Comparison of ENCODE assay signal across 17 cellular contexts in genomic region chr6:158226655-158227512, GRCh38. TPM values are rescaled to one million over a fixed set of nuclear protein-coding genes. Genes with fewer than 3 reads are reported as not detected.
DNase-seq lines count a peak whose midpoint lies in the region; ATAC-seq, FAIRE-seq and TF ChIP-seq lines count a peak whose summit lies in the region.
"Had no signal": no experiment of that assay in that cellular context is flagged by ENCODE, and none has a peak within 500 bp of the region (broad histone marks: within the 10 kb centered on the region; RNA-seq: fewer than 3 reads in every experiment).

No MANE protein-coding gene starts in this region.

- H4K20me1 ChIP-seq in IMR-90 (ENCODE audit: insufficient read depth, low read length) (no peaks in the 10 kb centered on the region), GM12878 (ENCODE audit: control insufficient read depth, insufficient read depth) (no peaks in the 10 kb centered on the region)

- peaks cover 8 to 12% of the 10 kb centered on the region in 2 experiments; a peak in 3 of 4 replicates for H3K79me1 ChIP-seq in IMR-90 (ENCODE audit: low read depth in 1 of 2, low read length in 2 of 2)

- BruUV-seq in IMR-90 (replicated peaks; lab: Mats Ljungman, UMichigan), result no TSS peak
- no TSS peak for BruUV-seq in GM12878 (replicated peaks; lab: Mats Ljungman, UMichigan)

- in situ Hi-C loops in IMR-90 (cut with MboI; ENCODE audit: low sequenced_read_pairs) (loop anchor here (5.0 to 10.0 kb wide), 2 partner anchors 288 to 375 kb away; no protein-coding TSS in a partner anchor), GM12878 (cut with MboI) (loop anchor here (5.0 to 10.0 kb wide), 3 partner anchors 290 to 748 kb away; no protein-coding TSS in a partner anchor)

- H3K9ac ChIP-seq in IMR-90 (ENCODE audit: low read depth, low read length), result no peak overlapping the region
- no peak overlapping the region for H3K9ac ChIP-seq in GM12878 (ENCODE audit: control insufficient read depth, insufficient read depth, low read length)

- H3K4me3 ChIP-seq in IMR-90 (ENCODE audit: insufficient read depth, low read depth, low read length), result no peak overlapping the region
- no peak overlapping the region for H3K4me3 ChIP-seq in GM12878
- no peak overlapping the region for H3K4me3 ChIP-seq in mucosa of descending colon
- H3K4me3 ChIP-seq: gastroesophageal sphincter, left lung had no signal

- no peaks in the 10 kb centered on the region for H3K36me3 ChIP-seq in IMR-90 (ENCODE audit: control insufficient read depth, insufficient read depth, low read length)
- no peaks in the 10 kb centered on the region for H3K36me3 ChIP-seq in GM12878 (ENCODE audit: control insufficient read depth in 2 of 2, insufficient read depth in 2 of 2, low read length in 1 of 2)
- H3K36me3 ChIP-seq in mucosa of descending colon (ENCODE audit: low read depth), result no peaks in the 10 kb centered on the region
- H3K36me3 ChIP-seq: BE2C, gastroesophageal sphincter, left lung, neutrophil had no signal

- RAD21 ChIA-PET in GM12878 (lab: Charles Lee; ENCODE audit: unreplicated experiment), result interaction anchor here (0.6 to 1.0 kb wide), 2 partner anchors 72 to 101 kb away, joined by 3 to 4 read pairs; no protein-coding TSS in a partner anchor

- no peak overlapping the region for H3K23ac ChIP-seq in IMR-90 (ENCODE audit: low read depth, low read length)

- no peak for TF ChIP-seq CTCF in IMR-90 (conservative IDR thresholded peaks at IDR 0.05; ENCODE audit: low read depth, low read length)
- TF ChIP-seq CTCF in GM12878 (IDR thresholded peaks at IDR 0.05 in 2 of 3, conservative IDR thresholded peaks at IDR 0.05 in 1 of 3; ENCODE audit: control insufficient read depth in 2 of 3, extremely low read depth in 1 of 3, insufficient read depth in 1 of 3, low read depth in 3 of 3, low read length in 3 of 3), result no peak
- TF ChIP-seq CTCF in mucosa of descending colon (IDR thresholded peaks at IDR 0.05), result no peak
- TF ChIP-seq CTCF in D721Med (IDR thresholded peaks at IDR 0.05; ENCODE audit: insufficient read depth, missing control alignments), result no peak
- TF ChIP-seq CTCF in foreskin keratinocyte (conservative IDR thresholded peaks at IDR 0.05), result no peak

- SMC1A ChIA-PET in GM12878 (lab: Charles Lee; ENCODE audit: uncharacterized antibody, unreplicated experiment), result interaction anchor here (0.9 to 1.6 kb wide), 4 partner anchors 13 to 465 kb away, joined by 3 to 6 read pairs (median 4); no protein-coding TSS in a partner anchor

- POLR2A ChIA-PET in IMR-90 (lab: Charles Lee; ENCODE audit: unreplicated experiment), result no interaction called here
- POLR2A ChIA-PET in GM12878 (lab: Charles Lee), result no interaction called here

- no peak overlapping the region for H4K91ac ChIP-seq in IMR-90 (ENCODE audit: insufficient read depth, low read depth, low read length)

- H3K9me1 ChIP-seq in IMR-90 (ENCODE audit: insufficient read depth, low read length), result no peaks in the 10 kb centered on the region; the same call in 1 of the 2 replicates

- no peak overlapping the region for H3K14ac ChIP-seq in IMR-90 (replicated peaks; ENCODE audit: low read depth, low read length)

- no peak for FAIRE-seq in GM12878 (lab: Jason Lieb, UNC)
- no peak for FAIRE-seq in D721Med (lab: Jason Lieb, UNC)

- H3K18ac ChIP-seq in IMR-90 (ENCODE audit: low read depth, low read length), result no peak overlapping the region

- ATAC-seq in IMR-90 (ENCODE audit: low read depth) (no peak), GM12878 (peak; percentile 56; the same call in 2 of the 3 replicates), mucosa of descending colon (peak; percentile 89), foreskin keratinocyte (no peak)
- ATAC-seq: gastroesophageal sphincter; left lung; stimulated activated effector memory CD8-positive, alpha-beta T cell treated with anti-CD3 and anti-CD28 coated beads, Interleukin-12 subunit alpha, Interleukin-12 subunit beta, amount 100 ng/mL, for 72 hours; T-helper 17 cell had no signal

- WGBS in IMR-90 (ENCODE audit: extremely low coverage in 2 of 2, insufficient read length in 1 of 2), 2 experiments, result 80% methylated on average over 2 of the region's 12 CpGs; no CpG with 5 or more reads in 1 of the 2 experiments
- WGBS in GM12878 (ENCODE audit: insufficient coverage, insufficient replicate concordance, low lambda C conversion rate, missing lambda C conversion rate), result 63% methylated on average over 12 of the region's 12 CpGs

- intact Hi-C loops in IMR-90 (cut with micrococcal nuclease) (loop anchor here (10.0 kb wide), 1 partner anchor 258 kb away; no protein-coding TSS in a partner anchor), GM12878 (cut with micrococcal nuclease; ENCODE audit: unreplicated experiment) (no loop called here), mucosa of descending colon (cut with DNase I, micrococcal nuclease) (loop anchor here in 1 of 2 donors (10.0 kb wide), 2 partner anchors 288 to 378 kb away; no protein-coding TSS in a partner anchor)

- no peak overlapping the region for H2BK20ac ChIP-seq in IMR-90 (ENCODE audit: low read depth, low read length)

- no peak overlapping the region for H2BK120ac ChIP-seq in IMR-90 (ENCODE audit: low read depth, low read length)

- no peak for TF ChIP-seq POLR2A in IMR-90 (IDR thresholded peaks at IDR 0.05; ENCODE audit: low read depth, low read length)
- no peak for TF ChIP-seq POLR2A in GM12878 (IDR thresholded peaks at IDR 0.05; ENCODE audit: low read depth, low read length)

- H4K8ac ChIP-seq in IMR-90 (ENCODE audit: low read depth in 2 of 2, low read length in 2 of 2), result no peak overlapping the region

- H2BK5ac ChIP-seq in IMR-90 (ENCODE audit: low read depth, low read length, poor library complexity, severe bottlenecking), result no peak overlapping the region

- H2AFZ ChIP-seq in IMR-90 (replicated peaks; ENCODE audit: low read length, poor library complexity) (no peak overlapping the region), GM12878 (ENCODE audit: control insufficient read depth, low read depth, low read length) (no peak overlapping the region)

- TF ChIP-seq RAD21 in IMR-90 (IDR thresholded peaks at IDR 0.05; ENCODE audit: low read length) (no peak), GM12878 (IDR thresholded peaks at IDR 0.05; ENCODE audit: insufficient read depth, low read depth, low read length) (no peak)

- H3K9me3 ChIP-seq in IMR-90 (ENCODE audit: control insufficient read depth, insufficient read depth, low read length) (no peaks in the 10 kb centered on the region), GM12878 (replicated peaks; ENCODE audit: control insufficient read depth, insufficient read depth, low read length) (no peaks in the 10 kb centered on the region), mucosa of descending colon (no peaks in the 10 kb centered on the region)
- H3K9me3 ChIP-seq: BE2C, gastroesophageal sphincter, left lung, neutrophil had no signal

- no peak overlapping the region for H4K5ac ChIP-seq in IMR-90 (ENCODE audit: low read depth, low read length)

- H3K27me3 ChIP-seq in IMR-90 (ENCODE audit: control insufficient read depth, insufficient read depth, low read length) (no peaks in the 10 kb centered on the region; the same call in 1 of the 2 replicates), GM12878 (replicated peaks in 1 of 2; ENCODE audit: control insufficient read depth in 2 of 2, insufficient read depth in 2 of 2, low read length in 1 of 2) (no peaks in the 10 kb centered on the region), foreskin keratinocyte (no peaks in the 10 kb centered on the region)
- H3K27me3 ChIP-seq: BE2C, gastroesophageal sphincter, left lung had no signal

- no peak overlapping the region for H2BK15ac ChIP-seq in IMR-90 (ENCODE audit: low read depth, low read length)

- 0 out of 2 replicates have a peak, but pooled peaks cover 1% of the 10 kb centered on the region for H3K79me2 ChIP-seq in GM12878 (ENCODE audit: control insufficient read depth, insufficient read depth, low read length)

- H2AK5ac ChIP-seq in IMR-90 (ENCODE audit: low read depth, low read length), result no peak overlapping the region

- H3K4me2 ChIP-seq in IMR-90 (ENCODE audit: low read depth, low read length) (no peak overlapping the region), GM12878 (ENCODE audit: control insufficient read depth, insufficient read depth) (no peak overlapping the region)

- H3K27ac ChIP-seq in IMR-90 (ENCODE audit: insufficient read depth, low read length), result no peak overlapping the region
- H3K27ac ChIP-seq in GM12878 (ENCODE audit: control insufficient read depth, insufficient read depth), result no peak overlapping the region
- no peak overlapping the region for H3K27ac ChIP-seq in foreskin keratinocyte
- H3K27ac ChIP-seq: gastroesophageal sphincter, left lung, neutrophil had no signal

- peak overlapping the region; percentile 42 for H2AK9ac ChIP-seq in IMR-90 (replicated peaks; ENCODE audit: low read depth, low read length, poor library complexity)

- H3K4ac ChIP-seq in IMR-90 (ENCODE audit: low read depth, low read length), result no peak overlapping the region

- DNase-seq in IMR-90, result no peak
- no peak for DNase-seq in GM12878 (ENCODE audit: low read depth, low spot score)
- DNase-seq in mucosa of descending colon, result peak in 2 of 3 donors; percentile 35 to 52
- DNase-seq in SIG-M5 treated with dmso at 0.1 percent for 504 hours (lab: John Stamatoyannopoulos, UW; ENCODE audit: unreplicated experiment), result no peak
- no peak for DNase-seq in D721Med (ENCODE audit: insufficient read length, low spot score)
- no peak for DNase-seq in foreskin keratinocyte
- DNase-seq: BE2C; dermis blood vessel endothelial cell; erythroblast; left lung; NCI-H1930; Right ventricle myocardium superior; stimulated activated CD4-positive, alpha-beta T cell treated with anti-CD3 and anti-CD28 coated beads, Interleukin-15, amount 100 ng/mL, for 24 hours; T-helper 17 cell had no signal

- no peak for TF ChIP-seq EP300 in GM12878 (IDR thresholded peaks at IDR 0.05; ENCODE audit: borderline replicate concordance in 1 of 2, control insufficient read depth in 1 of 2, low read depth in 2 of 2, low read length in 2 of 2)

- H3K56ac ChIP-seq in IMR-90 (ENCODE audit: extremely low read depth, insufficient read depth, low read length), result no peak overlapping the region

- H3K4me1 ChIP-seq in IMR-90 (ENCODE audit: control insufficient read depth, insufficient read depth, low read length), result no peaks in the 10 kb centered on the region
- H3K4me1 ChIP-seq in GM12878 (ENCODE audit: control insufficient read depth, insufficient read depth, low read length), result peaks cover 4% of the 10 kb centered on the region
- H3K4me1 ChIP-seq in mucosa of descending colon (ENCODE audit: low read depth), result no peaks in the 10 kb centered on the region
- H3K4me1 ChIP-seq in foreskin keratinocyte, result no peaks in the 10 kb centered on the region
- H3K4me1 ChIP-seq: BE2C had no signal

- dilution Hi-C loops in IMR-90 (cut with HindIII; ENCODE audit: low sequenced_read_pairs, unreplicated experiment), result no loop called here

- CTCF ChIA-PET in IMR-90 (lab: Yijun Ruan, JAX), result no interaction called here
- CTCF ChIA-PET in GM12878 (lab: Yijun Ruan, JAX), result interaction anchor here (1.3 to 2.0 kb wide), 3 partner anchors 9 to 292 kb away, joined by 3 to 7 read pairs (median 4); no protein-coding TSS in a partner anchor

RNA-seq across cellular contexts. Expression of gene GTF2H5, which starts 58.7 kb away (rescaled TPM):
- total RNA-seq in IMR-90 (2012; rRNA removed) (3.9 and 6.1 TPM in 2 replicates), GM12878 (2014; rRNA removed) (2.9 and 4.5 TPM in 2 replicates), GM12878 (2014; rRNA removed; fragmentation: Illumina TruSeq; extraction: Trizol) (12.5 and 13.0 TPM in 2 replicates), GM12878 (2021) (14.3 and 15.4 TPM in 2 replicates), mucosa of descending colon (10 to 100 TPM; 11.2 to 15.8 (median 13.2) TPM), foreskin keratinocyte (24.8 and 28.1 TPM in 2 replicates)
- polyA plus RNA-seq in IMR-90 (2012; rRNA removed) (8.4 and 8.5 TPM in 2 replicates), GM12878 (2011; rRNA removed) (14.6 and 29.1 TPM in 2 replicates), GM12878 (2014; fragmentation: Illumina TruSeq; extraction: Trizol) (9.4 and 10.9 TPM in 2 replicates), GM12878 (2014; fragmentation: Nextera tagmentation; extraction: Ambion mirVana) (10 to 100 TPM; 38.0 to 41.9 TPM), GM12878 (2014; rRNA removed) (5.6 and 6.3 TPM in 2 replicates), GM12878 (2016; fragmentation: Nextera tagmentation; extraction: Ambion mirVana) (10 to 100 TPM; 40.0 to 44.3 TPM), foreskin keratinocyte (42.1 and 42.7 TPM in 2 replicates)
- polyA plus RNA-seq in IMR-90 (2012; cell fraction: cytosol; rRNA removed), result 1.2 and 3.1 TPM in 2 replicates
- polyA plus RNA-seq in IMR-90 (2012; cell fraction: nucleus; rRNA removed; ENCODE audit: low replicate concordance), result 0.39 and 3.2 TPM in 2 replicates
- total RNA-seq in GM12878 (2013; cell fraction: nucleolus; rRNA removed), result 2.8 TPM in 2 replicates
- 2.7 TPM for polyA plus RNA-seq in GM12878 (2011; ENCODE audit: low read depth)
- 3.2 and 4.5 TPM in 2 replicates for polyA plus RNA-seq in GM12878 (2011; cell fraction: cytosol; rRNA removed)
- 2.4 and 2.8 TPM in 2 replicates for polyA plus RNA-seq in GM12878 (2011; cell fraction: nucleus; rRNA removed)
- 10.3 and 12.4 TPM in 2 replicates for polyA plus RNA-seq in GM12878 (2012)
- 1.9 and 2.2 TPM in 2 replicates for polyA minus RNA-seq in GM12878 (2011; rRNA and poly(A)+ RNA removed)
- polyA minus RNA-seq in GM12878 (2011; cell fraction: cytosol; rRNA and poly(A)+ RNA removed), result 0.52 and 1.1 TPM in 2 replicates
- 0.48 and 0.57 TPM in 2 replicates for polyA minus RNA-seq in GM12878 (2011; cell fraction: nucleus; rRNA and poly(A)+ RNA removed)

RNA-seq across cellular contexts. Expression of gene SERAC1, which starts 58.8 kb away (rescaled TPM):
- 15.6 and 16.9 TPM in 2 replicates for total RNA-seq in IMR-90 (2012; rRNA removed)
- polyA plus RNA-seq in IMR-90 (2012; rRNA removed), result 6.7 and 7.7 TPM in 2 replicates
- polyA plus RNA-seq in IMR-90 (2012; cell fraction: cytosol; rRNA removed), result 1.6 and 1.7 TPM in 2 replicates
- 2.2 and 13.6 TPM in 2 replicates for polyA plus RNA-seq in IMR-90 (2012; cell fraction: nucleus; rRNA removed; ENCODE audit: low replicate concordance)
- 8.0 and 8.3 TPM in 2 replicates for total RNA-seq in GM12878 (2013; cell fraction: nucleolus; rRNA removed)
- total RNA-seq in GM12878 (2014; rRNA removed), result 2.6 and 3.1 TPM in 2 replicates
- total RNA-seq in GM12878 (2014; rRNA removed; fragmentation: Illumina TruSeq; extraction: Trizol), result 2.0 and 2.2 TPM in 2 replicates
- 1.6 and 1.7 TPM in 2 replicates for total RNA-seq in GM12878 (2021)
- polyA plus RNA-seq in GM12878 (2011; ENCODE audit: low read depth), result 0.54 TPM
- polyA plus RNA-seq in GM12878 (2011; rRNA removed), result 2.9 and 4.1 TPM in 2 replicates
- polyA plus RNA-seq in GM12878 (2011; cell fraction: cytosol; rRNA removed), result 1.3 and 1.5 TPM in 2 replicates
- polyA plus RNA-seq in GM12878 (2011; cell fraction: nucleus; rRNA removed), result 2.5 and 2.8 TPM in 2 replicates
- 0.62 and 0.98 TPM in 2 replicates for polyA plus RNA-seq in GM12878 (2012)
- 1.8 and 1.9 TPM in 2 replicates for polyA plus RNA-seq in GM12878 (2014; fragmentation: Illumina TruSeq; extraction: Trizol)
- polyA plus RNA-seq in GM12878 (2014; fragmentation: Nextera tagmentation; extraction: Ambion mirVana), result under 1 TPM; 0.76 to 0.88 TPM
- 1.4 and 2.2 TPM in 2 replicates for polyA plus RNA-seq in GM12878 (2014; rRNA removed)
- polyA plus RNA-seq in GM12878 (2016; fragmentation: Nextera tagmentation; extraction: Ambion mirVana), result 1 to 10 TPM; 2.7 TPM
- 1.8 and 2.9 TPM in 2 replicates for polyA minus RNA-seq in GM12878 (2011; rRNA and poly(A)+ RNA removed)
- polyA minus RNA-seq in GM12878 (2011; cell fraction: cytosol; rRNA and poly(A)+ RNA removed), result 0.94 and 1.4 TPM in 2 replicates
- 2.1 and 3.2 TPM in 2 replicates for polyA minus RNA-seq in GM12878 (2011; cell fraction: nucleus; rRNA and poly(A)+ RNA removed)
- 10 to 100 TPM in 1 of 3 donors, 1 to 10 TPM in 2; 5.8 to 12.2 (median 8.0) TPM for total RNA-seq in mucosa of descending colon
- 5.3 and 5.8 TPM in 2 replicates for total RNA-seq in foreskin keratinocyte
- polyA plus RNA-seq in foreskin keratinocyte, result 2.3 and 2.6 TPM in 2 replicates

Comparison
In these comparisons a context has a peak if more than half of its experiments do, and no peak if none do; other contexts are left out.
1. ATAC-seq: peak in GM12878 (single experiment) and mucosa of descending colon (single experiment); none in IMR-90 (single experiment) and foreskin keratinocyte (single experiment).
2. DNase-seq: peak in mucosa of descending colon (2 of 3); none in IMR-90 (single experiment), GM12878 (single experiment), SIG-M5 treated with dmso at 0.1 percent for 504 hours (single experiment), D721Med (single experiment) and foreskin keratinocyte (0 of 2).